ENCODE assay signal across 21 cellular contexts in the genomic region with DNA sequence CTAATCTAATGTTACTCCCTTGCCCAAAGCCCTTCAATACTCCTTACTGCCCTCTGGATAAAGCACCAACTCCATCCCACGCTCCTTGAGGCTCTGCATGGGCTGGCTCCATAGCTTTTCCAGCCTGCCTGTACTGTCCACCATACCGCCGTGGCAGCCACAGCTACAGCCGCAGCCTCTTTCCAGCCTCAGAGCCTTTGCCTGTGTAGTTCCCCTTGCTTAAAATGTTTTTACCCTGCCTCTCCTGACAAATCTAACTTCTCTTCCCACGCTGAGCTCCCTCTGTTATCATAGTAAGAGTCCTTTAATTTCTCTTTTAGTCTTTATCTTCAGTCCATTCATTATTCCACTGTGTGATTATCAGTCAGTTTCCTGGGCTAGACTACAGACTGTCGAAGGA. TPM values are rescaled to one million over a fixed set of nuclear protein-coding genes. Genes with fewer than 3 reads are reported as not detected.
DNase-seq lines count a peak whose midpoint lies in the region; ATAC-seq, FAIRE-seq and TF ChIP-seq lines count a peak whose summit lies in the region.
"Had no signal": no experiment of that assay in that cellular context is flagged by ENCODE, and none has a peak within 500 bp of the region (broad histone marks: within the 10 kb centered on the region; RNA-seq: fewer than 3 reads in every experiment).

No MANE protein-coding gene starts in this region.

- no peak overlapping the region for H3T11ph ChIP-seq in H9 (ENCODE audit: low read length)

- POLR2A ChIA-PET in K562 (lab: Yijun Ruan, JAX), result interaction anchor here (0.9 to 9.6 kb wide), 4 partner anchors 9 to 344 kb away, joined by 3 to 88 read pairs (median 12); no protein-coding TSS in a partner anchor

- no peak overlapping the region for H3K56ac ChIP-seq in H9 (ENCODE audit: insufficient read length, low read depth, low read length)

- no peak overlapping the region for H3K18ac ChIP-seq in H9 (ENCODE audit: insufficient read length, low read depth, low read length)

- in situ Hi-C loops in K562 (cut with MboI), result no loop called here

- H3K27ac ChIP-seq in cardiac muscle cell (peak overlapping the region; percentile 72), K562 (ENCODE audit: extremely low read depth, low read depth, low read length) (no peak overlapping the region), H9 (ENCODE audit: insufficient read length, low read depth, low read length) (no peak overlapping the region)

- TF ChIP-seq RAD21 in K562 (CRISPR knock-in tag; conservative IDR thresholded peaks at IDR 0.05 in 1 of 2, IDR thresholded peaks at IDR 0.05 in 1 of 2), result no peak

- peak overlapping the region; percentile 17; the same call in 1 of the 2 replicates for H3K4me2 ChIP-seq in K562 (ENCODE audit: insufficient read depth, low read length)
- H3K4me2 ChIP-seq in H9 (ENCODE audit: insufficient read depth, insufficient read length, low read length), result no peak overlapping the region

- H3K4me3 Mint-ChIP-seq in nephron progenitor cell (no peak overlapping the region), H9 (no peak overlapping the region)
- no peak overlapping the region for H3K4me3 Mint-ChIP-seq in stimulated activated memory B cell treated with anti-CD40 and anti-IgM and Interleukin-4, amounts not matched to agents 10 μg/mL and 1 μg/mL and 100 μg/mL, for 72 hours

- no peak overlapping the region for H4K8ac ChIP-seq in H9 (replicated peaks; ENCODE audit: insufficient read length, low read depth, low read length)

- H3K9me3 Mint-ChIP-seq in nephron progenitor cell (no peaks in the 10 kb centered on the region), H9 (no peaks in the 10 kb centered on the region)
- H3K9me3 Mint-ChIP-seq in stimulated activated memory B cell treated with anti-CD40 and anti-IgM and Interleukin-4, amounts not matched to agents 10 μg/mL and 1 μg/mL and 100 μg/mL, for 72 hours, result no peaks in the 10 kb centered on the region
- H3K9me3 Mint-ChIP-seq: CD14-positive monocyte had no signal

- H3K36me3 Mint-ChIP-seq in nephron progenitor cell (ENCODE audit: low read depth) (no peaks in the 10 kb centered on the region), H9 (ENCODE audit: insufficient read depth in 1 of 3, low read depth in 3 of 3) (no peaks in the 10 kb centered on the region)
- H3K36me3 Mint-ChIP-seq in stimulated activated memory B cell treated with anti-CD40 and anti-IgM and Interleukin-4, amounts not matched to agents 10 μg/mL and 1 μg/mL and 100 μg/mL, for 72 hours, result no peaks in the 10 kb centered on the region

- no peaks in the 10 kb centered on the region for H3K27me3 ChIP-seq in cardiac muscle cell
- no peaks in the 10 kb centered on the region for H3K27me3 ChIP-seq in K562 (ENCODE audit: control insufficient read depth in 2 of 2, insufficient read depth in 2 of 2, low read length in 2 of 2)
- H3K27me3 ChIP-seq in H9 (ENCODE audit: insufficient read depth, low read length), result no peaks in the 10 kb centered on the region

- no peak overlapping the region for H2BK15ac ChIP-seq in H9 (ENCODE audit: low read depth, low read length)

- no peaks in the 10 kb centered on the region for H3K9me1 ChIP-seq in K562 (ENCODE audit: control insufficient read depth, insufficient read depth, low read length)

- no peak overlapping the region for H3K23ac ChIP-seq in H9 (ENCODE audit: insufficient read length, low read depth, low read length)

- CTCF ChIA-PET in K562 (lab: Yijun Ruan, JAX; ENCODE audit: low intra/inter-chr PET ratio), result no interaction called here

- H2BK5ac ChIP-seq in H9 (ENCODE audit: insufficient read length, low read length), result no peak overlapping the region

- WGBS in K562 (ENCODE audit: insufficient coverage, low coverage, missing lambda C conversion rate), result 28% methylated on average over 6 of the region's 6 CpGs
- WGBS in H9 (ENCODE audit: extremely low coverage, insufficient read length, low lambda C conversion rate), result no CpG with 5 or more reads among the region's 6 CpGs

- BruUV-seq in K562 (replicated peaks; lab: Mats Ljungman, UMichigan), result no TSS peak

- H3K27ac Mint-ChIP-seq in nephron progenitor cell (peak overlapping the region; percentile 10), H9 (no peak overlapping the region)
- H3K27ac Mint-ChIP-seq in stimulated activated memory B cell treated with anti-CD40 and anti-IgM and Interleukin-4, amounts not matched to agents 10 μg/mL and 1 μg/mL and 100 μg/mL, for 72 hours, result no peak overlapping the region

- no peak overlapping the region for H3K14ac ChIP-seq in H9 (ENCODE audit: insufficient read depth, low read length)

- FAIRE-seq in K562 (lab: Jason Lieb, UNC), result no peak
- FAIRE-seq: D721Med, H1 had no signal

- DNase-seq in cardiac muscle cell (ENCODE audit: low read depth in 1 of 2, low spot score in 1 of 2) (peak; percentile 22 to 37), left ventricle myocardium superior (no peak), K562 (ENCODE audit: extremely low read depth in 1 of 4, low spot score in 3 of 4) (no peak), nephron progenitor cell (no peak), HK-2 (ENCODE audit: unreplicated experiment) (no peak), H9 (no peak)
- DNase-seq: GDM1, KBM-7, MM.1S, NCI-H1048, NCI-H1436, NCI-H1930, NCI-H2227 treated with DMSO at 0.1 percent for 48 hours, NCI-H510A treated with DMSO at 0.1 percent for 48 hours, NCI-H748 treated with DMSO at 0.1 percent for 48 hours, SIG-M5 had no signal

- ATAC-seq in left ventricle myocardium superior (no peak), K562 (peak; percentile 13; the same call in 1 of the 3 replicates)
- ATAC-seq in stimulated activated memory B cell treated with anti-CD40 and anti-IgM and Interleukin-4, amounts not matched to agents 10 μg/mL and 1 μg/mL and 100 μg/mL, for 72 hours, result no peak
- ATAC-seq: Panc1 had no signal

- no peak overlapping the region for H3K4ac ChIP-seq in H9 (ENCODE audit: low read depth, low read length)

- no peak overlapping the region for H4K91ac ChIP-seq in H9 (ENCODE audit: insufficient read length, low read depth, low read length)

- H3K23me2 ChIP-seq in H9 (ENCODE audit: insufficient read length, low read depth, low read length, poor library complexity, severe bottlenecking), result no peaks in the 10 kb centered on the region

- H4K5ac ChIP-seq in H9 (ENCODE audit: insufficient read length, low read depth, low read length), result no peak overlapping the region

- H3K4me1 ChIP-seq in cardiac muscle cell (ENCODE audit: low read depth) (peaks cover 4% of the 10 kb centered on the region), K562 (replicated peaks in 1 of 2; ENCODE audit: control insufficient read depth in 2 of 2, insufficient read depth in 2 of 2, low read length in 2 of 2) (peaks cover 15 to 26% of the 10 kb centered on the region in 2 experiments), H9 (ENCODE audit: insufficient read depth, low read length) (no peaks in the 10 kb centered on the region)

- H4K20me1 ChIP-seq in K562 (replicated peaks; ENCODE audit: control insufficient read depth, insufficient read depth, low read length) (no peaks in the 10 kb centered on the region), H9 (ENCODE audit: control insufficient read depth, insufficient read depth, insufficient read length) (no peaks in the 10 kb centered on the region)

- TF ChIP-seq EP300 in K562 (IDR thresholded peaks at IDR 0.05; ENCODE audit: low read length), result no peak

- H3K36me3 ChIP-seq in cardiac muscle cell, result no peaks in the 10 kb centered on the region
- no peaks in the 10 kb centered on the region for H3K36me3 ChIP-seq in K562 (ENCODE audit: control insufficient read depth, insufficient read depth, low read length)

- H3K4me3 ChIP-seq in cardiac muscle cell (no peak overlapping the region), K562 (no peak overlapping the region)

- H2AK5ac ChIP-seq in H9 (ENCODE audit: insufficient read length, low read length), result no peak overlapping the region

- no peak overlapping the region for H2BK12ac ChIP-seq in H9 (ENCODE audit: insufficient read length, low read depth, low read length)

- TF ChIP-seq CTCF in cardiac muscle cell (IDR thresholded peaks at IDR 0.05; ENCODE audit: low read depth, low read length) (no peak), K562 (IDR thresholded peaks at IDR 0.05 in 2 of 3, conservative IDR thresholded peaks at IDR 0.05 in 1 of 3; ENCODE audit: insufficient read depth in 2 of 3, low read depth in 1 of 3, low read length in 3 of 3) (no peak), nephron progenitor cell (IDR thresholded peaks at IDR 0.05) (no peak), H9 (conservative IDR thresholded peaks at IDR 0.05) (no peak)

- H3K9me3 ChIP-seq in cardiac muscle cell (ENCODE audit: low read depth), result no peaks in the 10 kb centered on the region
- no peaks in the 10 kb centered on the region for H3K9me3 ChIP-seq in K562 (replicated peaks; ENCODE audit: control insufficient read depth, insufficient read depth, low read depth, low read length)
- H3K9me3 ChIP-seq in H9 (ENCODE audit: control insufficient read depth, low read depth, low read length), result no peaks in the 10 kb centered on the region

- H3K27me3 Mint-ChIP-seq in nephron progenitor cell (ENCODE audit: low read depth, poor library complexity), result peaks cover 2% of the 10 kb centered on the region
- H3K27me3 Mint-ChIP-seq in stimulated activated memory B cell treated with anti-CD40 and anti-IgM and Interleukin-4, amounts not matched to agents 10 μg/mL and 1 μg/mL and 100 μg/mL, for 72 hours, result peaks cover 16% of the 10 kb centered on the region
- H3K27me3 Mint-ChIP-seq in H9 (ENCODE audit: low read depth), result no peaks in the 10 kb centered on the region; the same call in 1 of the 2 replicates

- H3K79me2 ChIP-seq in K562 (ENCODE audit: control insufficient read depth, insufficient read depth, low read length) (no peaks in the 10 kb centered on the region), H9 (ENCODE audit: insufficient read depth, low read length) (no peaks in the 10 kb centered on the region)

- intact Hi-C loops in left ventricle myocardium superior (cut with micrococcal nuclease), result no loop called here
- intact Hi-C loops in K562 (cut with micrococcal nuclease), result loop anchor here (10.0 kb wide), 1 partner anchor 85 kb away; no protein-coding TSS in a partner anchor

- H3K4me1 Mint-ChIP-seq in nephron progenitor cell, result peaks cover 32% of the 10 kb centered on the region
- H3K4me1 Mint-ChIP-seq in stimulated activated memory B cell treated with anti-CD40 and anti-IgM and Interleukin-4, amounts not matched to agents 10 μg/mL and 1 μg/mL and 100 μg/mL, for 72 hours, result peaks cover 7% of the 10 kb centered on the region
- peaks cover 6 to 18% of the 10 kb centered on the region in 2 experiments for H3K4me1 Mint-ChIP-seq in H9

- H2AFZ ChIP-seq in K562 (ENCODE audit: low read depth, low read length) (peak overlapping the region; percentile 58), H9 (ENCODE audit: low read length) (no peak overlapping the region)

- H2BK120ac ChIP-seq in H9 (ENCODE audit: low read depth, low read length, poor library complexity, severe bottlenecking), result no peak overlapping the region

- TF ChIP-seq POLR2A in K562 (conservative IDR thresholded peaks at IDR 0.05), result no peak

- peak overlapping the region in 1 of 2 experiments; percentile 65; a peak in 1 of 4 replicates for H3K9ac ChIP-seq in K562 (ENCODE audit: insufficient read depth in 1 of 2, low read depth in 2 of 2, low read length in 2 of 2)
- no peak overlapping the region for H3K9ac ChIP-seq in H9 (ENCODE audit: extremely low read depth, insufficient read length, low read length)

- H2BK20ac ChIP-seq in H9 (ENCODE audit: low read depth, low read length, poor library complexity, severe bottlenecking), result no peak overlapping the region

- H3K79me1 ChIP-seq in H9 (ENCODE audit: insufficient read depth, low read depth, low read length, poor library complexity, severe bottlenecking), result no peaks in the 10 kb centered on the region

RNA-seq across cellular contexts. Expression of a gene that starts 22.0 kb away (rescaled TPM):
- total RNA-seq in cardiac muscle cell, result 0.25 and 0.60 TPM in 2 replicates
- 0.24 and 0.32 TPM in 2 replicates for polyA plus RNA-seq in cardiac muscle cell
- total RNA-seq in left ventricle myocardium superior, result 0.15 TPM
- 0.25 and 0.42 TPM in 2 replicates for total RNA-seq in K562 (2011; cell fraction: chromatin; rRNA removed; ENCODE audit: low replicate concordance)
- 0.13 and 0.17 TPM in 2 replicates for total RNA-seq in K562 (2011; cell fraction: nucleolus; rRNA removed)
- total RNA-seq in K562 (2011; cell fraction: nucleoplasm; rRNA removed), result 0.15 and 0.29 TPM in 2 replicates
- 0.04 and 0.05 TPM in 2 replicates for total RNA-seq in K562 (2014; rRNA removed)
- 0.06 and 0.11 TPM in 2 replicates for total RNA-seq in K562 (2014; rRNA removed; fragmentation: Illumina TruSeq; extraction: Trizol)
- total RNA-seq in K562 (2015; rRNA removed; fragmentation: Illumina TruSeq; extraction: Trizol), result 0.04 TPM in 1 of 2 replicates, not detected in the other
- total RNA-seq in K562 (2021), result 0.09 and 0.18 TPM in 2 replicates
- polyA plus RNA-seq in K562 (2011; rRNA removed), result 0.06 and 0.27 TPM in 2 replicates
- polyA plus RNA-seq in K562 (2011; cell fraction: cytosol; rRNA removed), result 0.06 and 0.40 TPM in 2 replicates
- 0.34 and 0.56 TPM in 2 replicates for polyA plus RNA-seq in K562 (2011; cell fraction: nucleus; rRNA removed)
- 0.10 and 0.12 TPM in 2 replicates for polyA plus RNA-seq in K562 (2012)
- polyA plus RNA-seq in K562 (2014; fragmentation: Illumina TruSeq; extraction: Trizol), result 0.06 and 0.12 TPM in 2 replicates
- polyA plus RNA-seq in K562 (2014; fragmentation: Nextera tagmentation; extraction: Ambion mirVana), result under 1 TPM; 0.10 to 0.11 TPM
- polyA plus RNA-seq in K562 (2014; rRNA removed), result 0.05 TPM in 2 replicates
- polyA minus RNA-seq in K562 (2011; rRNA and poly(A)+ RNA removed), result 0.07 and 0.24 TPM in 2 replicates
- polyA minus RNA-seq in K562 (2011; cell fraction: cytosol; rRNA and poly(A)+ RNA removed), result not detected in 2 replicates
- polyA minus RNA-seq in K562 (2011; cell fraction: nucleus; rRNA and poly(A)+ RNA removed), result under 0.01 and 0.22 TPM in 2 replicates
- total RNA-seq in H9 (2021), result 0.31 and 0.55 TPM in 2 replicates
- polyA plus RNA-seq: CD14-positive monocyte had no signal

RNA-seq across cellular contexts. Expression of a gene that starts 22.5 kb away (rescaled TPM):
- total RNA-seq in cardiac muscle cell, result 10.9 and 14.8 TPM in 2 replicates
- polyA plus RNA-seq in cardiac muscle cell, result 21.8 and 37.2 TPM in 2 replicates
- total RNA-seq in left ventricle myocardium superior, result 39.4 TPM
- 78.3 and 96.4 TPM in 2 replicates for total RNA-seq in K562 (2011; cell fraction: chromatin; rRNA removed; ENCODE audit: low replicate concordance)
- total RNA-seq in K562 (2011; cell fraction: nucleolus; rRNA removed), result 44.3 and 51.4 TPM in 2 replicates
- total RNA-seq in K562 (2011; cell fraction: nucleoplasm; rRNA removed), result 69.1 and 82.0 TPM in 2 replicates
- total RNA-seq in K562 (2014; rRNA removed), result 66.4 and 103 TPM in 2 replicates
- 126 and 145 TPM in 2 replicates for total RNA-seq in K562 (2014; rRNA removed; fragmentation: Illumina TruSeq; extraction: Trizol)
- total RNA-seq in K562 (2015; rRNA removed; fragmentation: Illumina TruSeq; extraction: Trizol), result 96.1 and 106 TPM in 2 replicates
- 93.9 and 96.9 TPM in 2 replicates for total RNA-seq in K562 (2021)
- 107 and 137 TPM in 2 replicates for polyA plus RNA-seq in K562 (2011; rRNA removed)
- 31.3 and 56.4 TPM in 2 replicates for polyA plus RNA-seq in K562 (2011; cell fraction: cytosol; rRNA removed)
- polyA plus RNA-seq in K562 (2011; cell fraction: nucleus; rRNA removed), result 29.6 and 40.6 TPM in 2 replicates
- polyA plus RNA-seq in K562 (2012), result 89.2 and 109 TPM in 2 replicates
- 113 and 135 TPM in 2 replicates for polyA plus RNA-seq in K562 (2014; fragmentation: Illumina TruSeq; extraction: Trizol)
- polyA plus RNA-seq in K562 (2014; fragmentation: Nextera tagmentation; extraction: Ambion mirVana), result 100 to 1,000 TPM; 341 TPM
- 148 and 161 TPM in 2 replicates for polyA plus RNA-seq in K562 (2014; rRNA removed)
- polyA minus RNA-seq in K562 (2011; rRNA and poly(A)+ RNA removed), result 107 and 123 TPM in 2 replicates
- 22.2 and 30.0 TPM in 2 replicates for polyA minus RNA-seq in K562 (2011; cell fraction: cytosol; rRNA and poly(A)+ RNA removed)
- 33.3 and 62.1 TPM in 2 replicates for polyA minus RNA-seq in K562 (2011; cell fraction: nucleus; rRNA and poly(A)+ RNA removed)
- 11.3 and 16.3 TPM in 2 replicates for total RNA-seq in H9 (2021)

Comparison
In these comparisons a context has a peak if more than half of its experiments do, and no peak if none do; other contexts are left out.
1. DNase-seq: peak in cardiac muscle cell (2 of 2); none in left ventricle myocardium superior (single experiment), K562 (0 of 4), nephron progenitor cell (single experiment), HK-2 (single experiment) and H9 (single experiment).